14 cellular contexts compared by ENCODE assay signal in the genomic region with DNA sequence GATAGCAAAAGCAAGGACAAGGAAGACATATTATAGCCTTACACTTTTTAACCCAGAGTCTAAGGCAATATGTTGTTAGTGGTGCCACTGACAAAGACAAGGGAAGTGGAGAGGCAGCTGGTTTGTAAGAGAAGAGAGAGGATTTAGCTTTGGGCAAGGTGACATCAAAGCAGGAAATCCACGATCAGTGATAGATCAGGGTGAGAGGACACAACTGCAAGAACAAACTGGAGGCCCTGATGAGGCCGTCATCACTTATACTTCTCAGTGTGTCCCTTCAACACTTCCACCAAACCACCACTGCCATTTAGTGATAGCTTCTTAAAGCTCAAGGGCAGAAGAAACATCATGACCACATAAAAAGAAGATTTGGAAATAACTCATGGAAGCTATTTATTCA. TPM values are rescaled to one million over a fixed set of nuclear protein-coding genes. Genes with fewer than 3 reads are reported as not detected.
"Had no signal": no experiment of that assay in that cellular context is flagged by ENCODE, and none has a peak within 500 bp of the region (broad histone marks: within the 10 kb centered on the region; RNA-seq: fewer than 3 reads in every experiment).

No MANE protein-coding gene starts in this region.

RNA-seq across cellular contexts. Expression of a gene that starts 20.7 kb away (rescaled TPM):
- total RNA-seq: stomach, subcutaneous adipose tissue, temporal lobe, testis, thoracic aorta, tibial nerve, transverse colon, upper lobe of right lung, ureter, urinary bladder, uterus had no signal
- polyA plus RNA-seq: stomach had no signal

RNA-seq across cellular contexts. Expression of a gene that starts 30.7 kb away (rescaled TPM):
- total RNA-seq: stomach, subcutaneous adipose tissue, temporal lobe, thoracic aorta, thyroid gland, tibial nerve, ureter, urinary bladder, uterus, vagina had no signal

RNA-seq across cellular contexts. Expression of a gene that starts 46.3 kb away (rescaled TPM):
- total RNA-seq: stomach, subcutaneous adipose tissue, temporal lobe, thoracic aorta, thyroid gland, tibial nerve, transverse colon, upper lobe of left lung, upper lobe of right lung, ureter, urinary bladder, uterus had no signal
- polyA plus RNA-seq: urinary bladder had no signal
